ENCODE assay signal across 10 cellular contexts in genomic region chr16:81821422-81822128, GRCh38. TPM values are rescaled to one million over a fixed set of nuclear protein-coding genes. Genes with fewer than 3 reads are reported as not detected.
DNase-seq lines count a peak whose midpoint lies in the region; ATAC-seq and TF ChIP-seq lines count a peak whose summit lies in the region.
"Had no signal": no experiment of that assay in that cellular context is flagged by ENCODE, and none has a peak within 500 bp of the region (broad histone marks: within the 10 kb centered on the region; RNA-seq: fewer than 3 reads in every experiment).

No MANE protein-coding gene starts in this region.

- H3K4me3 ChIP-seq in NB4 (ENCODE audit: low read depth, low read length): peak overlapping the region; percentile 50
- H3K4me3 ChIP-seq in neural progenitor cell: no peak overlapping the region
- H3K4me3 ChIP-seq in right lobe of liver: no peak overlapping the region
- H3K4me3 ChIP-seq: lung had no signal

- H3K9me3 ChIP-seq in neural progenitor cell (ENCODE audit: low read depth): no peaks in the 10 kb centered on the region
- no peaks in the 10 kb centered on the region for H3K9me3 ChIP-seq in right lobe of liver

- no peak overlapping the region for H3K4me3 Mint-ChIP-seq in neural progenitor cell
- H3K4me3 Mint-ChIP-seq: T-helper 2 cell treated with Interferon-gamma antibody and Interleukin-4, amounts not matched to agents 5 μg/mL and 100 μg/mL, for 36 hours had no signal

- H4K20me1 ChIP-seq in neural progenitor cell (ENCODE audit: low read depth): no peaks in the 10 kb centered on the region

- H3K9ac ChIP-seq in neural progenitor cell: no peak overlapping the region

- 69% methylated on average over 6 of the region's 10 CpGs for WGBS in right lobe of liver (ENCODE audit: insufficient coverage, low coverage, low lambda C conversion rate, missing lambda C conversion rate)

- no peaks in the 10 kb centered on the region for H3K36me3 Mint-ChIP-seq in neural progenitor cell

- H3K27ac Mint-ChIP-seq in neural progenitor cell: no peak overlapping the region
- H3K27ac Mint-ChIP-seq: T-helper 2 cell treated with Interferon-gamma antibody and Interleukin-4, amounts not matched to agents 5 μg/mL and 100 μg/mL, for 36 hours had no signal

- H3K79me2 ChIP-seq in neural progenitor cell (ENCODE audit: low read depth): no peaks in the 10 kb centered on the region

- H3K27ac ChIP-seq in neural progenitor cell: no peak overlapping the region
- H3K27ac ChIP-seq in right lobe of liver: no peak overlapping the region

- no peak overlapping the region for H3K4me2 ChIP-seq in neural progenitor cell

- intact Hi-C loops in right lobe of liver (cut with DNase I): no loop called here

- H3K27me3 Mint-ChIP-seq in neural progenitor cell (ENCODE audit: insufficient read depth, low read depth): peaks cover 6% of the 10 kb centered on the region

- ATAC-seq in GM18873 (IDR thresholded peaks at IDR 0.05; ENCODE audit: low FRiP score, unreplicated experiment) (peak; percentile 41), HG02610 (IDR thresholded peaks at IDR 0.05; ENCODE audit: unreplicated experiment) (peak; percentile 42), right lobe of liver (no peak)

- H3F3A ChIP-seq in neural progenitor cell (ENCODE audit: low read depth): peaks cover 4% of the 10 kb centered on the region

- peak; percentile 92 for DNase-seq in NB4 (ENCODE audit: low read depth)
- peak; percentile 21 for DNase-seq in neural progenitor cell (ENCODE audit: low spot score)
- no peak for DNase-seq in right lobe of liver
- no peak for DNase-seq in AG08395 (ENCODE audit: low spot score)
- DNase-seq in stimulated activated CD4-positive, alpha-beta T cell treated with anti-CD3 and anti-CD28 coated beads, Interleukin-2, amount 100 ng/mL, for 48 hours: no peak
- DNase-seq in mucosa of gallbladder (ENCODE audit: low spot score): no peak

- H3K27me3 ChIP-seq in neural progenitor cell (no peaks in the 10 kb centered on the region), right lobe of liver (no peaks in the 10 kb centered on the region)

- H3K4me1 Mint-ChIP-seq in neural progenitor cell: peaks cover 28% of the 10 kb centered on the region

- H3K4me1 ChIP-seq in neural progenitor cell (peaks cover 16% of the 10 kb centered on the region), right lobe of liver (no peaks in the 10 kb centered on the region)

- TF ChIP-seq CTCF in NB4 (IDR thresholded peaks at IDR 0.05; ENCODE audit: low read depth, low read length) (no peak), neural progenitor cell (IDR thresholded peaks at IDR 0.05) (no peak), right lobe of liver (IDR thresholded peaks at IDR 0.05) (no peak)

- peak; percentile 27 for TF ChIP-seq POLR2A in NB4 (IDR thresholded peaks at IDR 0.05; ENCODE audit: extremely low read depth, insufficient read length)
- no peak for TF ChIP-seq POLR2A in right lobe of liver (IDR thresholded peaks at IDR 0.05)

- H3K9me3 Mint-ChIP-seq in neural progenitor cell: no peaks in the 10 kb centered on the region
- H3K9me3 Mint-ChIP-seq: T-helper 2 cell treated with Interferon-gamma antibody and Interleukin-4, amounts not matched to agents 5 μg/mL and 100 μg/mL, for 36 hours had no signal

- peak overlapping the region; percentile 27 for H2AFZ ChIP-seq in neural progenitor cell (replicated peaks)

- H3K36me3 ChIP-seq in neural progenitor cell (no peaks in the 10 kb centered on the region), right lobe of liver (no peaks in the 10 kb centered on the region)

RNA-seq across cellular contexts. Expression of gene PLCG2, which starts 42.5 kb away (rescaled TPM):
- total RNA-seq in neural progenitor cell (ENCODE audit: low replicate concordance) (2.7 and 5.0 TPM in 2 replicates), right lobe of liver (10 to 100 TPM; 11.1 to 23.1 (median 17.7) TPM), mucosa of gallbladder (130 TPM)

Comparison
In these comparisons a context has a peak if more than half of its experiments do, and no peak if none do; other contexts are left out.
1. ATAC-seq: peak in GM18873 (single experiment) and HG02610 (single experiment); none in right lobe of liver (0 of 4).
2. DNase-seq: peak in NB4 (single experiment) and neural progenitor cell (single experiment); none in right lobe of liver (0 of 3), AG08395 (single experiment), stimulated activated CD4-positive, alpha-beta T cell treated with anti-CD3 and anti-CD28 coated beads, Interleukin-2, amount 100 ng/mL, for 48 hours (0 of 2) and mucosa of gallbladder (single experiment).